9 cellular contexts compared by ENCODE assay signal in genomic region chr6:111642463-111643158, GRCh38. TPM values are rescaled to one million over a fixed set of nuclear protein-coding genes. Genes with fewer than 3 reads are reported as not detected.
DNase-seq lines count a peak whose midpoint lies in the region; ATAC-seq, FAIRE-seq and TF ChIP-seq lines count a peak whose summit lies in the region.
"Had no signal": no experiment of that assay in that cellular context is flagged by ENCODE, and none has a peak within 500 bp of the region (broad histone marks: within the 10 kb centered on the region; RNA-seq: fewer than 3 reads in every experiment).

No MANE protein-coding gene starts in this region.

- H3K9me3 ChIP-seq in OCI-LY7 (ENCODE audit: low read length) (no peaks in the 10 kb centered on the region), kidney (ENCODE audit: control insufficient read depth in 1 of 2, low read length in 2 of 2) (no peaks in the 10 kb centered on the region)

- DNase-seq in activated T-cell treated with anti-CD3 and anti-CD28 coated beads, Interleukin-2, amount 50 U/mL, for 48 hours: peak; percentile 43 to 51
- DNase-seq in activated T-cell treated with anti-CD3 and anti-CD28 coated beads for 4 hours (no peak), OCI-LY7 (ENCODE audit: low spot score) (peak; percentile 51), brain pericyte (ENCODE audit: low read depth, low spot score) (peak; percentile 20), kidney (no peak), stromal cell of bone marrow (ENCODE audit: low read depth) (peak; percentile 67), occipital lobe (lab: John Stamatoyannopoulos, UW) (no peak)

- H2AFZ ChIP-seq in OCI-LY7 (ENCODE audit: low read length): peak overlapping the region; percentile 12; the same call in 1 of the 2 replicates

- CTCF ChIA-PET in OCI-LY7 (lab: Charles Lee; ENCODE audit: unreplicated experiment): interaction anchor here (1.0 kb wide), 1 partner anchor 383 kb away, joined by 4 read pairs; a partner anchor contains a TSS

- no peaks in the 10 kb centered on the region for H3K9me2 ChIP-seq in OCI-LY7 (ENCODE audit: insufficient read depth, low read length)

- BruUV-seq in OCI-LY7 (replicated peaks; lab: Mats Ljungman, UMichigan): no TSS peak

- H4K20me1 ChIP-seq in OCI-LY7 (ENCODE audit: insufficient read depth, low read length): no peaks in the 10 kb centered on the region

- no peak for FAIRE-seq in kidney (lab: Jason Lieb, UNC)
- FAIRE-seq: GM18507 had no signal

- H3K9ac ChIP-seq in kidney (ENCODE audit: low read length in 2 of 2): peak overlapping the region in 1 of 2 donors; percentile 16

- H3K4me1 ChIP-seq in OCI-LY7 (ENCODE audit: insufficient read depth, low read length, poor library complexity, severe bottlenecking) (no peaks in the 10 kb centered on the region), kidney (ENCODE audit: control insufficient read depth in 1 of 2, insufficient read depth in 1 of 2, low read depth in 1 of 2, low read length in 2 of 2) (peaks cover 0 to 2% of the 10 kb centered on the region in 2 donors)

- H3K36me3 ChIP-seq in OCI-LY7 (ENCODE audit: insufficient read depth, low read length): no peaks in the 10 kb centered on the region
- H3K36me3 ChIP-seq in kidney (ENCODE audit: control insufficient read depth in 1 of 2, insufficient read depth in 2 of 2, low read length in 2 of 2): no peaks in the 10 kb centered on the region

- no peaks in the 10 kb centered on the region for H3K79me2 ChIP-seq in OCI-LY7 (ENCODE audit: insufficient read depth, low read depth, low read length)

- POLR2A ChIA-PET in OCI-LY7 (lab: Charles Lee): interaction anchor here (1.0 to 1.7 kb wide), 2 partner anchors 16 to 164 kb away, joined by 3 to 6 read pairs; no protein-coding TSS in a partner anchor

- peak; percentile 59 for ATAC-seq in HG02885 (IDR thresholded peaks at IDR 0.05; ENCODE audit: poor library complexity, unreplicated experiment)

- intact Hi-C loops in OCI-LY7 (cut with micrococcal nuclease; ENCODE audit: unreplicated experiment): loop anchor here (1.0 to 10.0 kb wide), 2 partner anchors 158 to 383 kb away; partner anchors contain the start of gene REV3L
- intact Hi-C loops in kidney (cut with DNase I): no loop called here

- H3K27ac ChIP-seq in OCI-LY7 (ENCODE audit: low read depth, low read length, poor library complexity, severe bottlenecking) (no peak overlapping the region), kidney (ENCODE audit: low read depth in 2 of 2, low read length in 2 of 2) (no peak overlapping the region)

- TF ChIP-seq CTCF in OCI-LY7 (conservative IDR thresholded peaks at IDR 0.05; ENCODE audit: low read length): peak; percentile 76
- TF ChIP-seq CTCF in kidney (IDR thresholded peaks at IDR 0.05; ENCODE audit: borderline replicate concordance, extremely low read depth, insufficient read depth): peak; percentile 76

- no peak overlapping the region; the same call in 1 of the 2 replicates for H3K4me2 ChIP-seq in OCI-LY7 (ENCODE audit: low read length)

- H3K4me3 ChIP-seq in OCI-LY7 (ENCODE audit: low read depth, low read length, poor library complexity, severe bottlenecking) (no peak overlapping the region), kidney (ENCODE audit: low read length in 2 of 2) (peak overlapping the region in 1 of 2 donors; percentile 52)

RNA-seq across cellular contexts. Expression of gene TRAF3IP2, which starts 36.9 kb away (rescaled TPM):
- total RNA-seq in OCI-LY7 (2014; rRNA removed; shearing (Covaris generic)): 9.4 and 9.5 TPM in 2 replicates
- total RNA-seq in OCI-LY7 (2022): 20.3 and 21.9 TPM in 2 replicates
- total RNA-seq in kidney: 30.0 TPM
- polyA plus RNA-seq in kidney (ENCODE audit: insufficient read depth, low read depth, low replicate concordance): 15.7 TPM
- total RNA-seq in occipital lobe: 3.4 TPM

Comparison
In these comparisons a context has a peak if more than half of its experiments do, and no peak if none do; other contexts are left out.
1. DNase-seq: peak in activated T-cell treated with anti-CD3 and anti-CD28 coated beads, Interleukin-2, amount 50 U/mL, for 48 hours (2 of 2), OCI-LY7 (single experiment), brain pericyte (single experiment) and stromal cell of bone marrow (single experiment); none in activated T-cell treated with anti-CD3 and anti-CD28 coated beads for 4 hours (single experiment), kidney (single experiment) and occipital lobe (single experiment).